18 cellular contexts compared by ENCODE assay signal in the genomic region with DNA sequence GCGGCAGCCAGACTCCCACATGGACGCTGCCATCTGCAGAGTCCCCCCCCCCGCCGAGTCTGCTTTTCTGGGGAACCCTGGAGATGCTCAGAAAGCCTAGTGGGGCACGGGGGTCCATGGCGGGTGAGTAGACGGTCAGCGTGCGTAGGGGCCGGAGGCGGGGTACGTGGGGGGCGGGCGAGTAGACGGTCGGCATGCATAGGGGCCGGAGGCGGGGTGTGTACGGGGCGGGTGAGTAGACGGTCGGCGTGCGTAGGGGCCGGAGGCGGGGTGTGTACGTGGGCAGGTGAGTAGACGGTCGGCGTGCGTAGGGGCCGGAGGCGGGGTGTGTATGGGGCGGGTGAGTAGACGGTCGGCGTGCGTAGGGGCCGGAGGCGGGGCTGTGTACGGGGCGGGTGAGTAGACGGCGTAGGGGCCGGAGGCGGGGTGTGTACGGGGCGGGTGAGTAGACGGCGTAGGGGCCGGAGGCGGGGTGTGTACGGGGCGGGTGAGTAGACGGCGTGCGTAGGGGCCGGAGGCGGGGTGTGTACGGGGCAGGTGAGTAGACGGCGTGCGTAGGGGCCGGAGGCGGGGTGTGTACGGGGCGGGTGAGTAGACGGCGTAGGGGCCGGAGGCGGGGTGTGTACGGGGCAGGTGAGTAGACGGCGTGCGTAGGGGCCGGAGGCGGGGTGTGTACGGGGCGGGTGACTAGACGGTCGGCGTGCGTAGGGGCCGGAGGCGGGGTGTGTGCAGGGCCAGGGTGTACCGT. TPM values are rescaled to one million over a fixed set of nuclear protein-coding genes. Genes with fewer than 3 reads are reported as not detected.
DNase-seq lines count a peak whose midpoint lies in the region; ATAC-seq, FAIRE-seq and TF ChIP-seq lines count a peak whose summit lies in the region.
"Not testable (repeated sequence)": the region's sequence is repeated elsewhere in the genome, so short reads cannot be mapped to it uniquely, and the experiment has no call there.
"Had no signal": no experiment of that assay in that cellular context is flagged by ENCODE, and none has a peak within 500 bp of the region (broad histone marks: within the 10 kb centered on the region; RNA-seq: fewer than 3 reads in every experiment).

No MANE protein-coding gene starts in this region.

- peaks cover 20 to 41% of the 10 kb centered on the region in 2 experiments for H4K20me1 ChIP-seq in H1 (replicated peaks in 1 of 2; ENCODE audit: control insufficient read depth in 1 of 2, insufficient read depth in 2 of 2, low read length in 2 of 2)

- H2BK20ac ChIP-seq in H1 (ENCODE audit: low read length) = not testable (repeated sequence)

- H3K79me1 ChIP-seq in H1 (ENCODE audit: low read depth, low read length) = not testable (repeated sequence)

- not testable (repeated sequence) for H2BK15ac ChIP-seq in H1 (ENCODE audit: low read length)

- H2AFZ ChIP-seq in H1 (ENCODE audit: low read length) = not testable (repeated sequence)

- H3K4ac ChIP-seq in H1 (replicated peaks; ENCODE audit: insufficient read length, low read depth, low read length) = not testable (repeated sequence)

- H3K23me2 ChIP-seq in H1 (ENCODE audit: low read depth, low read length) = not testable (repeated sequence)

- peak; percentile 62 for ATAC-seq in stimulated activated naive CD8-positive, alpha-beta T cell treated with anti-CD3 and anti-CD28 coated beads, Interleukin-15, amount 100 ng/mL, for 72 hours

- H3K4me2 ChIP-seq in H1 (ENCODE audit: insufficient read depth in 1 of 2, low read depth in 2 of 2, low read length in 2 of 2) = not testable (repeated sequence)

- not testable (repeated sequence) for H3K4me3 ChIP-seq in H1 (ENCODE audit: extremely low read depth in 1 of 4, insufficient read depth in 2 of 4, low read depth in 3 of 4, low read length in 4 of 4); esophagus muscularis mucosa; rectal smooth muscle tissue (ENCODE audit: low read length)
- H3K4me3 ChIP-seq in kidney (ENCODE audit: low read length in 2 of 2) = peak overlapping the region in 1 of 2 donors; percentile 75

- H3K4me1 Mint-ChIP-seq in stimulated activated naive CD8-positive, alpha-beta T cell treated with anti-CD3 and anti-CD28 coated beads, Interleukin-15, amount 100 ng/mL, for 72 hours = not testable (repeated sequence)

- intact Hi-C loops in esophagus muscularis mucosa (cut with DNase I); kidney (cut with DNase I): not testable (repeated sequence)

- H3K79me2 ChIP-seq in H1 (ENCODE audit: control insufficient read depth in 1 of 2, insufficient read depth in 2 of 2, low read length in 2 of 2) = not testable (repeated sequence)

- POLR2A ChIA-PET in H1 (lab: Charles Lee; ENCODE audit: partially characterized antibody) = not testable (repeated sequence)

- H3K27me3 Mint-ChIP-seq in stimulated activated naive CD8-positive, alpha-beta T cell treated with anti-CD3 and anti-CD28 coated beads, Interleukin-15, amount 100 ng/mL, for 72 hours = peaks cover 15% of the 10 kb centered on the region

- H2BK12ac ChIP-seq in H1 (ENCODE audit: low read depth, low read length) = not testable (repeated sequence)

- H3K4me1 ChIP-seq in H1 (replicated peaks in 1 of 4; ENCODE audit: control insufficient read depth in 3 of 4, insufficient read depth in 4 of 4, low read length in 3 of 4) = not testable (repeated sequence)
- peaks cover 28 to 79% (median 75%) of the 10 kb centered on the region in 4 donors for H3K4me1 ChIP-seq in esophagus muscularis mucosa
- H3K4me1 ChIP-seq in kidney (ENCODE audit: control insufficient read depth in 1 of 2, insufficient read depth in 1 of 2, low read depth in 1 of 2, low read length in 2 of 2) = peaks cover 21 to 30% of the 10 kb centered on the region in 2 donors
- H3K4me1 ChIP-seq in rectal smooth muscle tissue (ENCODE audit: control insufficient read depth, insufficient read depth, low read length) = peaks cover 33% of the 10 kb centered on the region

- FAIRE-seq in HTR-8/SVneo (lab: Jason Lieb, UNC) (peak; percentile 70), urothelium cell line (lab: Jason Lieb, UNC) (peak; percentile 93)
- not testable (repeated sequence) for FAIRE-seq in H1 (lab: Jason Lieb, UNC); kidney (lab: Jason Lieb, UNC)

- TF ChIP-seq POLR2A in H1 (IDR thresholded peaks at IDR 0.05; ENCODE audit: control extremely low read depth in 1 of 2, low read depth in 2 of 2, low read length in 2 of 2); esophagus muscularis mucosa (IDR thresholded peaks at IDR 0.05; ENCODE audit: low read depth): not testable (repeated sequence)

- not testable (repeated sequence) for H3K27me3 ChIP-seq in H1 (replicated peaks in 1 of 4; ENCODE audit: control insufficient read depth in 3 of 4, extremely low read depth in 1 of 4, insufficient read depth in 3 of 4, low read length in 3 of 4); esophagus muscularis mucosa; rectal smooth muscle tissue (ENCODE audit: control insufficient read depth, insufficient read depth, low read length)

- TF ChIP-seq RAD21 in H1 (IDR thresholded peaks at IDR 0.05 in 1 of 2, conservative IDR thresholded peaks at IDR 0.05 in 1 of 2; ENCODE audit: low read depth in 2 of 2, low read length in 2 of 2) = not testable (repeated sequence)

- H3K36me3 ChIP-seq in H1 (ENCODE audit: control insufficient read depth in 2 of 4, insufficient read depth in 4 of 4, low read length in 3 of 4); esophagus muscularis mucosa; kidney (ENCODE audit: control insufficient read depth in 1 of 2, insufficient read depth in 2 of 2, low read length in 2 of 2); rectal smooth muscle tissue (ENCODE audit: control insufficient read depth, insufficient read depth, low read length): not testable (repeated sequence)

- H3K9me3 ChIP-seq in H1 (ENCODE audit: insufficient read depth in 2 of 2, low read depth in 1 of 2, low read length in 1 of 2); esophagus muscularis mucosa; kidney (ENCODE audit: control insufficient read depth in 1 of 2, low read length in 2 of 2): not testable (repeated sequence)

- not testable (repeated sequence) for TF ChIP-seq EP300 in H1 (IDR thresholded peaks at IDR 0.05; ENCODE audit: borderline replicate concordance in 1 of 2, low read depth in 2 of 2, low read length in 2 of 2); esophagus muscularis mucosa (IDR thresholded peaks at IDR 0.05)

- not testable (repeated sequence) for H3K27ac Mint-ChIP-seq in stimulated activated naive CD8-positive, alpha-beta T cell treated with anti-CD3 and anti-CD28 coated beads, Interleukin-15, amount 100 ng/mL, for 72 hours

- H3K14ac ChIP-seq in H1 (ENCODE audit: insufficient read length) = not testable (repeated sequence)

- TF ChIP-seq CTCF in H1 (IDR thresholded peaks at IDR 0.05; ENCODE audit: control extremely low read depth in 1 of 3, insufficient read depth in 1 of 3, low read depth in 1 of 3, low read length in 3 of 3); esophagus muscularis mucosa (IDR thresholded peaks at IDR 0.05); kidney (IDR thresholded peaks at IDR 0.05; ENCODE audit: borderline replicate concordance, extremely low read depth, insufficient read depth): not testable (repeated sequence)

- CTCF ChIA-PET in H1 (lab: Charles Lee; ENCODE audit: partially characterized antibody) = interaction anchor here (0.8 to 1.2 kb wide), 3 partner anchors 10 to 28 kb away, joined by 3 to 4 read pairs (median 3); no protein-coding TSS in a partner anchor

- not testable (repeated sequence) for H3K4me3 Mint-ChIP-seq in stimulated activated naive CD8-positive, alpha-beta T cell treated with anti-CD3 and anti-CD28 coated beads, Interleukin-15, amount 100 ng/mL, for 72 hours

- H2BK5ac ChIP-seq in H1 (ENCODE audit: low read depth, low read length) = not testable (repeated sequence)

- not testable (repeated sequence) for DNase-seq in HTR-8/SVneo (ENCODE audit: insufficient read length, low spot score); H1 (ENCODE audit: low read depth in 1 of 2, low spot score in 2 of 2); esophagus muscularis mucosa (ENCODE audit: extremely low spot score); stimulated activated naive CD8-positive, alpha-beta T cell treated with anti-CD3 and anti-CD28 coated beads, Interleukin-15, amount 100 ng/mL, for 72 hours; urothelium cell line (ENCODE audit: low spot score)
- DNase-seq in kidney = peak; percentile 87

- not testable (repeated sequence) for H3K9ac ChIP-seq in H1 (replicated peaks in 1 of 4; ENCODE audit: extremely low read depth in 1 of 4, low read depth in 3 of 4, low read length in 3 of 4); kidney (ENCODE audit: low read length in 2 of 2); rectal smooth muscle tissue (ENCODE audit: low read length)

- not testable (repeated sequence) for H4K5ac ChIP-seq in H1 (ENCODE audit: insufficient read length, low read depth, low read length)

- not testable (repeated sequence) for H2BK120ac ChIP-seq in H1 (replicated peaks; ENCODE audit: low read depth, low read length)

- WGBS in H1 (ENCODE audit: extremely low coverage in 1 of 2, insufficient coverage in 1 of 2, insufficient read length in 1 of 2, insufficient replicate concordance in 2 of 2, low coverage in 1 of 2, low lambda C conversion rate in 2 of 2, missing lambda C conversion rate in 1 of 2), 2 experiments = 86% methylated on average over 20 of the region's 86 CpGs; no CpG with 5 or more reads in 1 of the 2 experiments
- WGBS in esophagus muscularis mucosa = 92% methylated on average over 32 of the region's 86 CpGs

- not testable (repeated sequence) for H3K9me3 Mint-ChIP-seq in stimulated activated naive CD8-positive, alpha-beta T cell treated with anti-CD3 and anti-CD28 coated beads, Interleukin-15, amount 100 ng/mL, for 72 hours

- not testable (repeated sequence) for H3K27ac ChIP-seq in H1 (ENCODE audit: low read depth, low read length); kidney (ENCODE audit: low read depth in 2 of 2, low read length in 2 of 2)
- peak overlapping the region; percentile 92 to 98 (median 94) for H3K27ac ChIP-seq in esophagus muscularis mucosa (replicated peaks in 1 of 4)
- H3K27ac ChIP-seq in rectal smooth muscle tissue (ENCODE audit: low read depth, low read length) = peak overlapping the region; percentile 97

- H3K56ac ChIP-seq in H1 (replicated peaks; ENCODE audit: insufficient read length, low read depth, low read length) = not testable (repeated sequence)

- H3K18ac ChIP-seq in H1 (ENCODE audit: extremely low read depth, low read length) = not testable (repeated sequence)

- H4K91ac ChIP-seq in H1 (replicated peaks; ENCODE audit: insufficient read length, low read length) = not testable (repeated sequence)

- H3K23ac ChIP-seq in H1 (ENCODE audit: insufficient read length) = not testable (repeated sequence)

- not testable (repeated sequence) for H2AK5ac ChIP-seq in H1 (ENCODE audit: low read depth, low read length)

- H4K8ac ChIP-seq in H1 (ENCODE audit: extremely low read depth, insufficient read depth, low read length) = peak overlapping the region; percentile 51; the same call in 1 of the 2 replicates

RNA-seq across cellular contexts. Expression of gene CACNA1H, which starts 32.7 kb away (rescaled TPM):
- 27.2 and 28.7 TPM in 2 replicates for total RNA-seq in H1 (2021; fragmentation: NEBNext Ultra II Directional; extraction: Animal tissue kit (Norgen Biotek cat#: 25700))
- polyA plus RNA-seq in H1 (2011; rRNA removed) (14.0 and 27.4 TPM in 2 replicates), kidney (ENCODE audit: insufficient read depth, low read depth, low replicate concordance) (6.4 TPM)
- polyA plus RNA-seq in H1 (2011; cell fraction: cytosol; rRNA removed) = 21.0 TPM
- polyA plus RNA-seq in H1 (2011; cell fraction: nucleus; rRNA removed) = 192 TPM
- polyA plus RNA-seq in H1 (2012, experiment 1 of 2) = 17.0 to 33.1 TPM (median 28.7 TPM) in 4 replicates
- polyA plus RNA-seq in H1 (2012, experiment 2 of 2) = 13.4 TPM
- 23.4 TPM for polyA plus RNA-seq in H1 (2013, experiment 1 of 2)
- polyA plus RNA-seq in H1 (2013, experiment 2 of 2) = 21.4 TPM
- 19.8 and 20.5 TPM in 2 replicates for polyA minus RNA-seq in H1 (2011; rRNA and poly(A)+ RNA removed)
- 16.3 TPM for polyA minus RNA-seq in H1 (2011; cell fraction: cytosol; rRNA and poly(A)+ RNA removed)
- 43.3 TPM for polyA minus RNA-seq in H1 (2011; cell fraction: nucleus; rRNA and poly(A)+ RNA removed)
- total RNA-seq in esophagus muscularis mucosa (100 to 1,000 TPM; 225 to 361 (median 259) TPM), kidney (20.6 TPM)
- total RNA-seq: Calu3 had no signal
- polyA plus RNA-seq: GM23248 had no signal

RNA-seq across cellular contexts. Expression of gene TPSG1, which starts 39.4 kb away (rescaled TPM):
- total RNA-seq in H1 (2021; fragmentation: NEBNext Ultra II Directional; extraction: Animal tissue kit (Norgen Biotek cat#: 25700)) = not detected in 2 replicates
- polyA plus RNA-seq in H1 (2011; rRNA removed) (not detected in 2 replicates), kidney (ENCODE audit: insufficient read depth, low read depth, low replicate concordance) (0.86 TPM)
- polyA plus RNA-seq in H1 (2011; cell fraction: cytosol; rRNA removed) = not detected
- not detected for polyA plus RNA-seq in H1 (2011; cell fraction: nucleus; rRNA removed)
- 0.55 to 0.76 TPM (median 0.67 TPM) in 4 replicates for polyA plus RNA-seq in H1 (2012, experiment 1 of 2)
- polyA plus RNA-seq in H1 (2012, experiment 2 of 2) = not detected
- not detected for polyA plus RNA-seq in H1 (2013, experiment 1 of 2)
- polyA plus RNA-seq in H1 (2013, experiment 2 of 2) = not detected
- polyA minus RNA-seq in H1 (2011; rRNA and poly(A)+ RNA removed) = not detected in 2 replicates
- polyA minus RNA-seq in H1 (2011; cell fraction: cytosol; rRNA and poly(A)+ RNA removed) = not detected
- not detected for polyA minus RNA-seq in H1 (2011; cell fraction: nucleus; rRNA and poly(A)+ RNA removed)
- total RNA-seq in esophagus muscularis mucosa (1 to 10 TPM in 2 of 4 donors, under 1 TPM in 2; 0.39 to 2.9 (median 1.00) TPM), kidney (3.4 TPM)
- total RNA-seq: A673; Calu3; CD4-positive, alpha-beta memory T cell; G401; GM12878; GM23248; H9 had no signal
- polyA plus RNA-seq: BJ; CD4-positive, alpha-beta memory T cell; GM12878; GM23248 had no signal

RNA-seq across cellular contexts. Expression of gene TPSB2, which starts 44.4 kb away (rescaled TPM):
- not detected in 2 replicates for total RNA-seq in H1 (2021; fragmentation: NEBNext Ultra II Directional; extraction: Animal tissue kit (Norgen Biotek cat#: 25700))
- 0.08 TPM in 1 of 2 replicates, not detected in the other for polyA plus RNA-seq in H1 (2011; rRNA removed)
- 0.06 TPM for polyA plus RNA-seq in H1 (2011; cell fraction: cytosol; rRNA removed)
- polyA plus RNA-seq in H1 (2011; cell fraction: nucleus; rRNA removed) = 0.50 TPM
- polyA plus RNA-seq in H1 (2012, experiment 1 of 2) = not detected in 4 replicates
- polyA plus RNA-seq in H1 (2012, experiment 2 of 2) = not detected
- not detected for polyA plus RNA-seq in H1 (2013, experiment 1 of 2)
- polyA plus RNA-seq in H1 (2013, experiment 2 of 2) = not detected
- polyA minus RNA-seq in H1 (2011; rRNA and poly(A)+ RNA removed) = not detected in 2 replicates
- not detected for polyA minus RNA-seq in H1 (2011; cell fraction: cytosol; rRNA and poly(A)+ RNA removed)
- not detected for polyA minus RNA-seq in H1 (2011; cell fraction: nucleus; rRNA and poly(A)+ RNA removed)
- 100 to 1,000 TPM in 2 of 4 donors, 10 to 100 TPM in 1, 1 to 10 TPM in 1; 7.5 to 304 (median 199) TPM for total RNA-seq in esophagus muscularis mucosa
- total RNA-seq in kidney = 141 TPM
- polyA plus RNA-seq in kidney (ENCODE audit: insufficient read depth, low read depth, low replicate concordance) = not detected
- total RNA-seq: A172; Calu3; CD4-positive, alpha-beta memory T cell; Daoy; G401; GM12878; GM23248; H9 had no signal
- polyA plus RNA-seq: BJ; CD4-positive, alpha-beta memory T cell; GM12878; GM23248 had no signal

RNA-seq across cellular contexts. Expression of gene TPSAB1, which starts 54.9 kb away (rescaled TPM):
- not detected in 2 replicates for total RNA-seq in H1 (2021; fragmentation: NEBNext Ultra II Directional; extraction: Animal tissue kit (Norgen Biotek cat#: 25700))
- polyA plus RNA-seq in H1 (2011; rRNA removed) (0.09 TPM in 2 replicates), kidney (ENCODE audit: insufficient read depth, low read depth, low replicate concordance) (1.6 TPM)
- polyA plus RNA-seq in H1 (2011; cell fraction: cytosol; rRNA removed) = 0.12 TPM
- 1.5 TPM for polyA plus RNA-seq in H1 (2011; cell fraction: nucleus; rRNA removed)
- polyA plus RNA-seq in H1 (2012, experiment 1 of 2) = not detected in 4 replicates
- polyA plus RNA-seq in H1 (2012, experiment 2 of 2) = not detected
- not detected for polyA plus RNA-seq in H1 (2013, experiment 1 of 2)
- not detected for polyA plus RNA-seq in H1 (2013, experiment 2 of 2)
- not detected in 2 replicates for polyA minus RNA-seq in H1 (2011; rRNA and poly(A)+ RNA removed)
- not detected for polyA minus RNA-seq in H1 (2011; cell fraction: cytosol; rRNA and poly(A)+ RNA removed)
- not detected for polyA minus RNA-seq in H1 (2011; cell fraction: nucleus; rRNA and poly(A)+ RNA removed)
- total RNA-seq in esophagus muscularis mucosa (100 to 1,000 TPM in 3 of 4 donors, 10 to 100 TPM in 1; 15.6 to 237 (median 126) TPM), kidney (156 TPM)
- total RNA-seq: Calu3; CD4-positive, alpha-beta memory T cell; Daoy; G401; GM12878; GM23248; H4; H9 had no signal
- polyA plus RNA-seq: BJ; CD4-positive, alpha-beta memory T cell; GM23248 had no signal
